ENCODE assay signal across 9 cellular contexts in genomic region chr19:38373907-38374331, GRCh38. TPM values are rescaled to one million over a fixed set of nuclear protein-coding genes. Genes with fewer than 3 reads are reported as not detected.
DNase-seq lines count a peak whose midpoint lies in the region; ATAC-seq and TF ChIP-seq lines count a peak whose summit lies in the region.
"Had no signal": no experiment of that assay in that cellular context is flagged by ENCODE, and none has a peak within 500 bp of the region (broad histone marks: within the 10 kb centered on the region; RNA-seq: fewer than 3 reads in every experiment).

No MANE protein-coding gene starts in this region.

- no peak for TF ChIP-seq EP300 in esophagus muscularis mucosa (IDR thresholded peaks at IDR 0.05)

- H3K4me1 Mint-ChIP-seq in progenitor cell of endocrine pancreas (ENCODE audit: low read depth), result peaks cover 13% of the 10 kb centered on the region

- H3K9me3 ChIP-seq in DND-41 (ENCODE audit: insufficient read depth, low read length, severe bottlenecking) (no peaks in the 10 kb centered on the region), RWPE2 (ENCODE audit: severe bottlenecking) (no peaks in the 10 kb centered on the region), esophagus muscularis mucosa (no peaks in the 10 kb centered on the region)

- peaks cover 1% of the 10 kb centered on the region for H3K36me3 Mint-ChIP-seq in progenitor cell of endocrine pancreas (ENCODE audit: insufficient read depth)

- H3K36me3 ChIP-seq in DND-41 (ENCODE audit: insufficient read depth, low read length) (peaks cover 32% of the 10 kb centered on the region), RWPE2 (ENCODE audit: low read depth) (peaks cover 30% of the 10 kb centered on the region), esophagus muscularis mucosa (peaks cover under 1 to 29% (median 26%) of the 10 kb centered on the region in 4 donors)

- intact Hi-C loops in esophagus muscularis mucosa (cut with DNase I), result loop anchor here (2.0 kb wide), 1 partner anchor 37 kb away; no protein-coding TSS in a partner anchor

- no peak for TF ChIP-seq CTCF in DND-41 (IDR thresholded peaks at IDR 0.05; ENCODE audit: borderline replicate concordance, extremely low read depth, low read length, poor library complexity, severe bottlenecking)
- TF ChIP-seq CTCF in RWPE2 (IDR thresholded peaks at IDR 0.05; ENCODE audit: poor library complexity, severe bottlenecking), result no peak
- TF ChIP-seq CTCF in esophagus muscularis mucosa (IDR thresholded peaks at IDR 0.05), result no peak
- TF ChIP-seq CTCF in progenitor cell of endocrine pancreas (IDR thresholded peaks at IDR 0.05; ENCODE audit: unreplicated experiment), result no peak

- peak overlapping the region; percentile 97 for H3K27ac Mint-ChIP-seq in progenitor cell of endocrine pancreas

- H3K27me3 Mint-ChIP-seq in progenitor cell of endocrine pancreas, result peaks cover 21% of the 10 kb centered on the region

- H3K4me1 ChIP-seq in DND-41 (ENCODE audit: insufficient read depth, low read length) (peaks cover 26% of the 10 kb centered on the region), RWPE2 (ENCODE audit: insufficient read depth, poor library complexity, severe bottlenecking) (peaks cover 5% of the 10 kb centered on the region), esophagus muscularis mucosa (peaks cover 23 to 38% (median 31%) of the 10 kb centered on the region in 4 donors)

- H3K4me3 Mint-ChIP-seq in progenitor cell of endocrine pancreas (ENCODE audit: low read depth), result peak overlapping the region; percentile 98

- H3K27me3 ChIP-seq in DND-41 (ENCODE audit: insufficient read depth, low read length, poor library complexity) (no peaks in the 10 kb centered on the region), RWPE2 (ENCODE audit: insufficient read depth, poor library complexity, severe bottlenecking) (no peaks in the 10 kb centered on the region), esophagus muscularis mucosa (peaks cover 0 to 6% (median 0%) of the 10 kb centered on the region in 4 donors)

- H3K4me3 ChIP-seq in DND-41 (ENCODE audit: low read depth in 1 of 2, low read length in 2 of 2) (peak overlapping the region; percentile 28 to 67; a peak in 3 of 4 replicates), RWPE2 (ENCODE audit: severe bottlenecking) (peak overlapping the region; percentile 80), esophagus muscularis mucosa (peak overlapping the region; percentile 87 to 90 (median 90))

- H3K4me2 ChIP-seq in DND-41 (ENCODE audit: insufficient read depth, low read length), result peak overlapping the region; percentile 72

- no peak for ATAC-seq in DND-41 (ENCODE audit: insufficient read depth, low read depth)
- ATAC-seq in RWPE2 (ENCODE audit: low read depth), result no peak
- ATAC-seq in HG02642 (IDR thresholded peaks at IDR 0.05; ENCODE audit: poor library complexity, unreplicated experiment), result no peak
- no peak for ATAC-seq in HG02938 (IDR thresholded peaks at IDR 0.05; ENCODE audit: unreplicated experiment)
- ATAC-seq in GM18858 (IDR thresholded peaks at IDR 0.05; ENCODE audit: unreplicated experiment), result no peak

- H3K9ac ChIP-seq in DND-41 (ENCODE audit: low read depth, low read length), result peak overlapping the region; percentile 91

- peaks cover 40% of the 10 kb centered on the region for H3K79me2 ChIP-seq in DND-41 (ENCODE audit: insufficient read depth, low read length)

- H3K9me3 Mint-ChIP-seq in progenitor cell of endocrine pancreas (ENCODE audit: low read depth), result no peaks in the 10 kb centered on the region

- peak overlapping the region; percentile 90 for H3K27ac ChIP-seq in DND-41 (ENCODE audit: low read length)
- peak overlapping the region; percentile 62 for H3K27ac ChIP-seq in RWPE2 (ENCODE audit: poor library complexity, severe bottlenecking)
- peak overlapping the region; percentile 90 to 92 (median 91) for H3K27ac ChIP-seq in esophagus muscularis mucosa (replicated peaks in 1 of 4)

- H4K20me1 ChIP-seq in DND-41 (ENCODE audit: insufficient read depth, low read length), result peaks cover 22% of the 10 kb centered on the region

- WGBS in esophagus muscularis mucosa, result 74% methylated on average over 6 of the region's 6 CpGs

- TF ChIP-seq POLR2A in esophagus muscularis mucosa (IDR thresholded peaks at IDR 0.05; ENCODE audit: low read depth), result no peak

- H2AFZ ChIP-seq in DND-41 (ENCODE audit: low read depth, low read length), result peak overlapping the region; percentile 95

- DNase-seq in DND-41 (no peak), RWPE2 (ENCODE audit: low spot score) (no peak), esophagus muscularis mucosa (ENCODE audit: extremely low spot score) (no peak), progenitor cell of endocrine pancreas (ENCODE audit: low spot score, unreplicated experiment) (no peak), COLO668 (lab: John Stamatoyannopoulos, UW; ENCODE audit: unreplicated experiment) (no peak)

RNA-seq across cellular contexts. Expression of gene PSMD8, which starts 0.5 kb away (rescaled TPM):
- total RNA-seq in esophagus muscularis mucosa (100 to 1,000 TPM; 145 to 259 (median 212) TPM), progenitor cell of endocrine pancreas (122 and 128 TPM in 2 replicates)

RNA-seq across cellular contexts. Expression of gene GGN, which starts 13.9 kb away (rescaled TPM):
- total RNA-seq in esophagus muscularis mucosa, result 1 to 10 TPM in 1 of 4 donors, under 1 TPM in 2, not detected in 1; 0.33 to 2.2 (median 0.91) TPM
- 2.8 and 3.3 TPM in 2 replicates for total RNA-seq in progenitor cell of endocrine pancreas
- total RNA-seq: SK-MEL-5 had no signal

RNA-seq across cellular contexts. Expression of gene SPRED3, which starts 14.6 kb away (rescaled TPM):
- under 1 TPM; 0.46 to 0.83 (median 0.59) TPM for total RNA-seq in esophagus muscularis mucosa
- total RNA-seq in progenitor cell of endocrine pancreas, result 13.0 and 13.6 TPM in 2 replicates

RNA-seq across cellular contexts. Expression of gene FAM98C, which starts 29.0 kb away (rescaled TPM):
- 10 to 100 TPM; 16.2 to 22.0 (median 19.7) TPM for total RNA-seq in esophagus muscularis mucosa
- 14.7 and 19.6 TPM in 2 replicates for total RNA-seq in progenitor cell of endocrine pancreas

RNA-seq across cellular contexts. Expression of gene CATSPERG, which starts 38.3 kb away (rescaled TPM):
- total RNA-seq in esophagus muscularis mucosa, result 1 to 10 TPM; 2.3 to 6.6 (median 3.4) TPM
- total RNA-seq in progenitor cell of endocrine pancreas, result 21.0 TPM in 2 replicates
